ENCODE assay signal across 22 cellular contexts in genomic region chr1:100657876-100658715, GRCh38.
DNase-seq lines count a peak whose midpoint lies in the region; ATAC-seq, FAIRE-seq and TF ChIP-seq lines count a peak whose summit lies in the region.
"Had no signal": no experiment of that assay in that cellular context is flagged by ENCODE, and none has a peak within 500 bp of the region (broad histone marks: within the 10 kb centered on the region; RNA-seq: fewer than 3 reads in every experiment).

No MANE protein-coding gene starts in this region.

- H3K4me1 ChIP-seq in HepG2 (ENCODE audit: insufficient read depth, low read length) = peaks cover 11% of the 10 kb centered on the region
- H3K4me1 ChIP-seq in smooth muscle cell (ENCODE audit: low read depth) = no peaks in the 10 kb centered on the region
- H3K4me1 ChIP-seq: ascending aorta, BE2C, tibial nerve had no signal

- CTCF ChIA-PET in HepG2 (lab: Yijun Ruan, JAX; ENCODE audit: low intra/inter-chr PET ratio, low total read pairs) = no interaction called here

- no peak overlapping the region for H3K9ac ChIP-seq in HepG2 (ENCODE audit: insufficient read depth, low read depth, low read length)
- no peak overlapping the region for H3K9ac ChIP-seq in smooth muscle cell (ENCODE audit: low read depth)

- TF ChIP-seq CTCF in chondrocyte (IDR thresholded peaks at IDR 0.05) (no peak), HepG2 (CRISPR knock-in tag; IDR thresholded peaks at IDR 0.05) (no peak), smooth muscle cell (IDR thresholded peaks at IDR 0.05; ENCODE audit: borderline replicate concordance, insufficient read depth, poor library complexity, severe bottlenecking) (no peak)

- no peak for TF ChIP-seq RAD21 in HepG2 (CRISPR knock-in tag; IDR thresholded peaks at IDR 0.05)

- no peaks in the 10 kb centered on the region for H3K79me2 ChIP-seq in HepG2 (ENCODE audit: insufficient read depth, low read length)
- H3K79me2 ChIP-seq in smooth muscle cell (ENCODE audit: low read depth) = no peaks in the 10 kb centered on the region

- H3K36me3 ChIP-seq in HepG2 (replicated peaks in 1 of 2; ENCODE audit: control insufficient read depth in 1 of 2, insufficient read depth in 2 of 2, low read length in 2 of 2) = no peaks in the 10 kb centered on the region
- H3K36me3 ChIP-seq in smooth muscle cell (ENCODE audit: low read depth) = no peaks in the 10 kb centered on the region
- H3K36me3 ChIP-seq: ascending aorta, BE2C, ovary, tibial nerve had no signal

- WGBS in HepG2 (ENCODE audit: low lambda C conversion rate) = 4% methylated on average over 10 of the region's 10 CpGs
- 63% methylated on average over 10 of the region's 10 CpGs for WGBS in smooth muscle cell (ENCODE audit: low lambda C conversion rate)

- no peak for TF ChIP-seq POLR2A in HepG2 (IDR thresholded peaks at IDR 0.05; ENCODE audit: insufficient read depth in 1 of 2, low read depth in 2 of 2, low read length in 2 of 2)

- POLR2A ChIA-PET in HepG2 (lab: Yijun Ruan, JAX) = no interaction called here

- H3K4me2 ChIP-seq in HepG2 (ENCODE audit: low read depth, low read length) (peak overlapping the region; percentile 15; the same call in 1 of the 2 replicates), smooth muscle cell (peak overlapping the region; percentile 60)

- no peak for FAIRE-seq in HepG2 (lab: Jason Lieb, UNC)
- FAIRE-seq: small intestine had no signal

- ATAC-seq in HepG2 (peak; percentile 69), HG03378 (IDR thresholded peaks at IDR 0.05; ENCODE audit: unreplicated experiment) (no peak)
- ATAC-seq: activated CD4-positive, alpha-beta T cell treated with anti-CD3 and anti-CD28 coated beads for 36 hours had no signal

- H3K4me3 ChIP-seq in HepG2 (replicated peaks in 1 of 3; ENCODE audit: insufficient read depth in 1 of 3, low read depth in 2 of 3, low read length in 3 of 3) (no peak overlapping the region), smooth muscle cell (no peak overlapping the region)
- H3K4me3 ChIP-seq: ascending aorta, ovary, tibial nerve had no signal

- H3K27ac ChIP-seq in HepG2 (ENCODE audit: extremely low read length, insufficient read depth, low read length) (no peak overlapping the region), smooth muscle cell (ENCODE audit: low read depth) (no peak overlapping the region)
- H3K27ac ChIP-seq: ascending aorta, epithelial cell of prostate, ovary, tibial nerve had no signal

- no peaks in the 10 kb centered on the region for H3F3A ChIP-seq in smooth muscle cell (ENCODE audit: low read depth)

- in situ Hi-C loops in HepG2 (cut with HindIII; ENCODE audit: extremely low pct_ligation_motif_present, low pct_unique_long_range_greater_than_20kb) = no loop called here

- H3K4me3 Mint-ChIP-seq in chondrocyte (ENCODE audit: unreplicated experiment) = no peak overlapping the region
- H3K4me3 Mint-ChIP-seq: activated CD4-positive, alpha-beta T cell treated with anti-CD3 and anti-CD28 coated beads for 36 hours had no signal

- peak; percentile 87 for DNase-seq in LHCN-M2 (ENCODE audit: low read depth)
- no peak for DNase-seq in chondrocyte (ENCODE audit: low spot score)
- DNase-seq in HepG2 (ENCODE audit: low spot score) = peak; percentile 1
- no peak for DNase-seq in smooth muscle cell (lab: John Stamatoyannopoulos, UW; ENCODE audit: unreplicated experiment)
- no peak for DNase-seq in GM19238 (ENCODE audit: insufficient read length, low spot score)
- DNase-seq in middle frontal gyrus (ENCODE audit: extremely low spot score, low spot score) = no peak
- no peak for DNase-seq in central memory CD4-positive, alpha-beta T cell
- DNase-seq: activated CD4-positive, alpha-beta T cell treated with anti-CD3 and anti-CD28 coated beads for 36 hours; activated CD8-positive, alpha-beta memory T cell treated with anti-CD3 and anti-CD28 coated beads, Interleukin-2, amount 50 U/mL, for 4 hours; activated effector memory CD4-positive, alpha-beta T cell treated with anti-CD3 and anti-CD28 coated beads, Interleukin-2, amount 50 U/mL, for 16 hours; BE2C; dermis blood vessel endothelial cell; GOT3; midbrain; NCI-H2081 treated with DMSO at 0.1 percent for 48 hours; ovary; small intestine; T1000 had no signal

- TF ChIP-seq EP300 in HepG2 (IDR thresholded peaks at IDR 0.05; ENCODE audit: low read depth in 2 of 2, low read length in 2 of 2) = no peak
- TF ChIP-seq EP300 in HepG2 (CRISPR knock-in tag; IDR thresholded peaks at IDR 0.05; ENCODE audit: borderline replicate concordance) = no peak

- peak overlapping the region; percentile 46 for H3K27ac Mint-ChIP-seq in chondrocyte (ENCODE audit: unreplicated experiment)
- H3K27ac Mint-ChIP-seq: activated CD4-positive, alpha-beta T cell treated with anti-CD3 and anti-CD28 coated beads for 36 hours had no signal

- no peaks in the 10 kb centered on the region for H3K9me3 ChIP-seq in HepG2 (ENCODE audit: low read length)
- H3K9me3 ChIP-seq in smooth muscle cell (replicated peaks; ENCODE audit: low read depth) = no peaks in the 10 kb centered on the region
- H3K9me3 ChIP-seq: ascending aorta, BE2C, ovary, tibial nerve had no signal

- BruUV-seq in HepG2 (replicated peaks; lab: Mats Ljungman, UMichigan) = no TSS peak

- intact Hi-C loops in HepG2 (cut with micrococcal nuclease; ENCODE audit: unreplicated experiment) = no loop called here

- H3K4me1 Mint-ChIP-seq in chondrocyte (ENCODE audit: low read depth) = peaks cover 15% of the 10 kb centered on the region
- H3K4me1 Mint-ChIP-seq: activated CD4-positive, alpha-beta T cell treated with anti-CD3 and anti-CD28 coated beads for 36 hours had no signal

- H3K27me3 ChIP-seq in HepG2 (ENCODE audit: control insufficient read depth in 1 of 2, insufficient read depth in 2 of 2, low read length in 2 of 2) (no peaks in the 10 kb centered on the region), smooth muscle cell (ENCODE audit: low read depth) (peaks cover 3% of the 10 kb centered on the region)
- H3K27me3 ChIP-seq: ascending aorta, ovary, tibial nerve had no signal

- no peaks in the 10 kb centered on the region for H3K27me3 Mint-ChIP-seq in chondrocyte (ENCODE audit: low read depth)
- H3K27me3 Mint-ChIP-seq: activated CD4-positive, alpha-beta T cell treated with anti-CD3 and anti-CD28 coated beads for 36 hours had no signal

- H4K20me1 ChIP-seq in HepG2 (ENCODE audit: insufficient read depth, low read length) (no peaks in the 10 kb centered on the region), smooth muscle cell (ENCODE audit: low read depth) (no peaks in the 10 kb centered on the region)

- H3K9me3 Mint-ChIP-seq in chondrocyte (ENCODE audit: low read depth) = no peaks in the 10 kb centered on the region

- H2AFZ ChIP-seq in HepG2 (ENCODE audit: low read length) (peak overlapping the region; percentile 35), smooth muscle cell (ENCODE audit: low read depth) (no peak overlapping the region)

- H3K36me3 Mint-ChIP-seq in chondrocyte (ENCODE audit: low read depth) = no peaks in the 10 kb centered on the region

TF ChIP-seq in HepG2, 621 proteins besides CTCF, POLR2A, EP300 and RAD21:
- TF ChIP-seq, protein P1, sequence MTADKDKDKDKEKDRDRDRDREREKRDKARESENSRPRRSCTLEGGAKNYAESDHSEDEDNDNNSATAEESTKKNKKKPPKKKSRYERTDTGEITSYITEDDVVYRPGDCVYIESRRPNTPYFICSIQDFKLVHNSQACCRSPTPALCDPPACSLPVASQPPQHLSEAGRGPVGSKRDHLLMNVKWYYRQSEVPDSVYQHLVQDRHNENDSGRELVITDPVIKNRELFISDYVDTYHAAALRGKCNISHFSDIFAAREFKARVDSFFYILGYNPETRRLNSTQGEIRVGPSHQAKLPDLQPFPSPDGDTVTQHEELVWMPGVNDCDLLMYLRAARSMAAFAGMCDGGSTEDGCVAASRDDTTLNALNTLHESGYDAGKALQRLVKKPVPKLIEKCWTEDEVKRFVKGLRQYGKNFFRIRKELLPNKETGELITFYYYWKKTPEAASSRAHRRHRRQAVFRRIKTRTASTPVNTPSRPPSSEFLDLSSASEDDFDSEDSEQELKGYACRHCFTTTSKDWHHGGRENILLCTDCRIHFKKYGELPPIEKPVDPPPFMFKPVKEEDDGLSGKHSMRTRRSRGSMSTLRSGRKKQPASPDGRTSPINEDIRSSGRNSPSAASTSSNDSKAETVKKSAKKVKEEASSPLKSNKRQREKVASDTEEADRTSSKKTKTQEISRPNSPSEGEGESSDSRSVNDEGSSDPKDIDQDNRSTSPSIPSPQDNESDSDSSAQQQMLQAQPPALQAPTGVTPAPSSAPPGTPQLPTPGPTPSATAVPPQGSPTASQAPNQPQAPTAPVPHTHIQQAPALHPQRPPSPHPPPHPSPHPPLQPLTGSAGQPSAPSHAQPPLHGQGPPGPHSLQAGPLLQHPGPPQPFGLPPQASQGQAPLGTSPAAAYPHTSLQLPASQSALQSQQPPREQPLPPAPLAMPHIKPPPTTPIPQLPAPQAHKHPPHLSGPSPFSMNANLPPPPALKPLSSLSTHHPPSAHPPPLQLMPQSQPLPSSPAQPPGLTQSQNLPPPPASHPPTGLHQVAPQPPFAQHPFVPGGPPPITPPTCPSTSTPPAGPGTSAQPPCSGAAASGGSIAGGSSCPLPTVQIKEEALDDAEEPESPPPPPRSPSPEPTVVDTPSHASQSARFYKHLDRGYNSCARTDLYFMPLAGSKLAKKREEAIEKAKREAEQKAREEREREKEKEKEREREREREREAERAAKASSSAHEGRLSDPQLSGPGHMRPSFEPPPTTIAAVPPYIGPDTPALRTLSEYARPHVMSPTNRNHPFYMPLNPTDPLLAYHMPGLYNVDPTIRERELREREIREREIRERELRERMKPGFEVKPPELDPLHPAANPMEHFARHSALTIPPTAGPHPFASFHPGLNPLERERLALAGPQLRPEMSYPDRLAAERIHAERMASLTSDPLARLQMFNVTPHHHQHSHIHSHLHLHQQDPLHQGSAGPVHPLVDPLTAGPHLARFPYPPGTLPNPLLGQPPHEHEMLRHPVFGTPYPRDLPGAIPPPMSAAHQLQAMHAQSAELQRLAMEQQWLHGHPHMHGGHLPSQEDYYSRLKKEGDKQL (CRISPR knock-in tag; IDR thresholded peaks at IDR 0.05; ENCODE audit: low read depth) = no peak
- TF ChIP-seq SMAD1 (CRISPR knock-in tag; IDR thresholded peaks at IDR 0.05; ENCODE audit: borderline replicate concordance, low read depth) (no peak), HNF4A (CRISPR knock-in tag; IDR thresholded peaks at IDR 0.05) (0 out of 2 replicates have a peak, but pooled peaks have one; percentile 10), ZNF224 (CRISPR knock-in tag; IDR thresholded peaks at IDR 0.05) (no peak), JARID2 (CRISPR knock-in tag; IDR thresholded peaks at IDR 0.05; ENCODE audit: insufficient replicate concordance) (no peak), ZFP36L2 (CRISPR knock-in tag; IDR thresholded peaks at IDR 0.05) (no peak), ZNF564 (CRISPR knock-in tag; IDR thresholded peaks at IDR 0.05) (no peak), ARNTL (CRISPR knock-in tag; IDR thresholded peaks at IDR 0.05) (no peak)

Comparison
In these comparisons a context has a peak if more than half of its experiments do, and no peak if none do; other contexts are left out.
1. DNase-seq: peak in LHCN-M2 (single experiment) and HepG2 (single experiment); none in chondrocyte (single experiment), smooth muscle cell (single experiment), GM19238 (single experiment), middle frontal gyrus (single experiment) and central memory CD4-positive, alpha-beta T cell (single experiment).